Comparison of ENCODE assay signal across 8 cellular contexts in the genomic region with DNA sequence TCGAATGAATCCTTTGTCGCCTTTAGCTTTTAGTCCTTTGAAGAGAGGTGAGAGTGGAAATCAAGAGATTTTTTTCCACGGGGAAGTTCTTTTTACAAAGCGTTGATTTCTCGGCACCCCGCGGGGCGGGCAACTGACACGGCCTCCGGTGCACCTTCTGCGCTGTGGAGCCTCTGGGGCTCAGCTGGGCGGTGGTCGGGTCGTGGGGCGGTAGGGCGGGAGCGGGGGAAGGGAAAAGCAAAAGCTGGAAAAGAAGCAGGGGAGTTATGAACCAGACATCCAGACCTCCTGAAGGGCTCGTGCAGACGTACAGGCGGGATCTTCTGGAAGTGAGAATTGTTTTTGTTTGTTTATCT.
DNase-seq lines count a peak whose midpoint lies in the region; ATAC-seq and TF ChIP-seq lines count a peak whose summit lies in the region.
"Not testable (repeated sequence)": the region's sequence is repeated elsewhere in the genome, so short reads cannot be mapped to it uniquely, and the experiment has no call there.

No MANE protein-coding gene starts in this region.

- in situ Hi-C loops in G401 (cut with HindIII; ENCODE audit: low sequenced_read_pairs) = not testable (repeated sequence)

- peaks cover 16% of the 10 kb centered on the region for H3K4me1 Mint-ChIP-seq in activated CD4-positive, alpha-beta T cell treated with anti-CD3 and anti-CD28 coated beads, Interleukin-2, amount 10 ng/mL, durations not matched to agents 7 days and 5 days
- not testable (repeated sequence) for H3K4me1 Mint-ChIP-seq in memory B cell

- H3K9ac ChIP-seq in duodenal mucosa (ENCODE audit: low read depth in 1 of 2, low read length in 2 of 2) = not testable (repeated sequence)

- intact Hi-C loops in left ventricle myocardium inferior (cut with micrococcal nuclease); prostate gland (cut with DNase I): not testable (repeated sequence)

- H3K27me3 Mint-ChIP-seq in activated CD4-positive, alpha-beta T cell treated with anti-CD3 and anti-CD28 coated beads, Interleukin-2, amount 10 ng/mL, durations not matched to agents 7 days and 5 days; memory B cell: not testable (repeated sequence)

- CTCF ChIA-PET in activated CD4-positive, alpha-beta T cell treated with anti-CD3 and anti-CD28 coated beads, Interleukin-2, amount 10 ng/mL, durations not matched to agents 7 days and 5 days (lab: Charles Lee) = not testable (repeated sequence)

- H3K9me3 Mint-ChIP-seq in activated CD4-positive, alpha-beta T cell treated with anti-CD3 and anti-CD28 coated beads, Interleukin-2, amount 10 ng/mL, durations not matched to agents 7 days and 5 days; activated naive CD4-positive, alpha-beta T cell treated with anti-CD3 and anti-CD28 coated beads, Interleukin-2, amount 50 U/mL, for 72 hours; memory B cell: not testable (repeated sequence)

- peak overlapping the region; percentile 10 for H3K4me3 Mint-ChIP-seq in activated CD4-positive, alpha-beta T cell treated with anti-CD3 and anti-CD28 coated beads, Interleukin-2, amount 10 ng/mL, durations not matched to agents 7 days and 5 days
- H3K4me3 Mint-ChIP-seq in memory B cell = peak overlapping the region; percentile 43

- POLR2A ChIA-PET in activated CD4-positive, alpha-beta T cell treated with anti-CD3 and anti-CD28 coated beads, Interleukin-2, amount 10 ng/mL, durations not matched to agents 7 days and 5 days (lab: Charles Lee) = not testable (repeated sequence)

- H3K36me3 Mint-ChIP-seq in activated CD4-positive, alpha-beta T cell treated with anti-CD3 and anti-CD28 coated beads, Interleukin-2, amount 10 ng/mL, durations not matched to agents 7 days and 5 days (ENCODE audit: low read depth); activated naive CD4-positive, alpha-beta T cell treated with anti-CD3 and anti-CD28 coated beads, Interleukin-2, amount 50 U/mL, for 72 hours; memory B cell: not testable (repeated sequence)

- ATAC-seq in activated naive CD4-positive, alpha-beta T cell treated with anti-CD3 and anti-CD28 coated beads, Interleukin-2, amount 50 U/mL, for 72 hours = peak; percentile 34 to 42
- peak; percentile 35 for ATAC-seq in memory B cell (ENCODE audit: low read depth)
- not testable (repeated sequence) for ATAC-seq in thoracic aorta (ENCODE audit: insufficient number of reproducible peaks, low FRiP score, low read depth)

- 10% methylated on average over 13 of the region's 20 CpGs for WGBS in prostate gland

- H3K4me3 ChIP-seq in duodenal mucosa (ENCODE audit: low read depth in 1 of 2, low read length in 2 of 2) = peak overlapping the region; percentile 35 to 40
- peak overlapping the region; percentile 55 for H3K4me3 ChIP-seq in left ventricle myocardium inferior
- peak overlapping the region; percentile 25 to 27 for H3K4me3 ChIP-seq in prostate gland
- peak overlapping the region; percentile 71 for H3K4me3 ChIP-seq in thoracic aorta

- not testable (repeated sequence) for H3K27me3 ChIP-seq in duodenal mucosa (ENCODE audit: control insufficient read depth in 1 of 2, insufficient read depth in 2 of 2, low read length in 2 of 2); left ventricle myocardium inferior (ENCODE audit: low read depth); prostate gland (replicated peaks; ENCODE audit: insufficient read depth); thoracic aorta (replicated peaks; ENCODE audit: insufficient read depth)

- TF ChIP-seq POLR2A in prostate gland (IDR thresholded peaks at IDR 0.05) = not testable (repeated sequence)

- H3K4me1 ChIP-seq in duodenal mucosa (ENCODE audit: control insufficient read depth in 1 of 2, insufficient read depth in 2 of 2, low read length in 2 of 2); left ventricle myocardium inferior; prostate gland (replicated peaks); thoracic aorta (ENCODE audit: control insufficient read depth in 1 of 2, low read depth in 2 of 2): not testable (repeated sequence)

- H3K27ac ChIP-seq in duodenal mucosa (ENCODE audit: low read depth, low read length); left ventricle myocardium inferior (replicated peaks); prostate gland; thoracic aorta: not testable (repeated sequence)

- not testable (repeated sequence) for H3K36me3 ChIP-seq in duodenal mucosa (ENCODE audit: control insufficient read depth in 1 of 2, insufficient read depth in 2 of 2, low read length in 2 of 2); left ventricle myocardium inferior; prostate gland; thoracic aorta

- not testable (repeated sequence) for H3K27ac Mint-ChIP-seq in activated CD4-positive, alpha-beta T cell treated with anti-CD3 and anti-CD28 coated beads, Interleukin-2, amount 10 ng/mL, durations not matched to agents 7 days and 5 days; memory B cell
- H3K27ac Mint-ChIP-seq in activated naive CD4-positive, alpha-beta T cell treated with anti-CD3 and anti-CD28 coated beads, Interleukin-2, amount 50 U/mL, for 72 hours = peak overlapping the region in 1 of 2 donors; percentile 91

- peak; percentile 9 for DNase-seq in G401 (ENCODE audit: low spot score)
- not testable (repeated sequence) for DNase-seq in activated CD4-positive, alpha-beta T cell treated with anti-CD3 and anti-CD28 coated beads, Interleukin-2, amount 10 ng/mL, durations not matched to agents 7 days and 5 days; left ventricle myocardium inferior; memory B cell (ENCODE audit: low spot score in 2 of 2); prostate gland (ENCODE audit: low spot score); thoracic aorta (ENCODE audit: low spot score)
- peak in 1 of 2 donors; percentile 10 for DNase-seq in activated naive CD4-positive, alpha-beta T cell treated with anti-CD3 and anti-CD28 coated beads, Interleukin-2, amount 50 U/mL, for 72 hours (ENCODE audit: low spot score in 2 of 2)

- not testable (repeated sequence) for TF ChIP-seq CTCF in left ventricle myocardium inferior (IDR thresholded peaks at IDR 0.05; ENCODE audit: borderline replicate concordance); prostate gland (IDR thresholded peaks at IDR 0.05); thoracic aorta (IDR thresholded peaks at IDR 0.05)

- not testable (repeated sequence) for H3K9me3 ChIP-seq in duodenal mucosa (ENCODE audit: control insufficient read depth in 1 of 2, low read length in 2 of 2); left ventricle myocardium inferior (replicated peaks); prostate gland; thoracic aorta
